2 cellular contexts compared by ENCODE assay signal in genomic region chr3:127732303-127732702, GRCh38.
TF ChIP-seq lines count a peak whose summit lies in the region.

No MANE protein-coding gene starts in this region.

TF ChIP-seq in GM23338, 12 proteins besides CTCF, POLR2A, EP300 and RAD21:
- TF ChIP-seq EZH2 (IDR thresholded peaks at IDR 0.05; ENCODE audit: low read depth, unreplicated experiment), result no peak
- TF ChIP-seq ZNF114 (CRISPR knock-in tag; IDR thresholded peaks at IDR 0.05), result no peak
- TF ChIP-seq STAT1 (IDR thresholded peaks at IDR 0.05; ENCODE audit: unreplicated experiment), result no peak
- no peak for TF ChIP-seq CREB1 (CRISPR knock-in tag; IDR thresholded peaks at IDR 0.05; ENCODE audit: low read depth)
- TF ChIP-seq ZNF331 (CRISPR knock-in tag; IDR thresholded peaks at IDR 0.05; ENCODE audit: low read depth), result no peak
- no peak for TF ChIP-seq NANOG (IDR thresholded peaks at IDR 0.05; ENCODE audit: borderline replicate concordance)
- TF ChIP-seq JUNB (IDR thresholded peaks at IDR 0.05; ENCODE audit: unreplicated experiment), result no peak
- no peak for TF ChIP-seq ETS1 (IDR thresholded peaks at IDR 0.05)
- no peak for TF ChIP-seq ZNF462 (CRISPR knock-in tag; IDR thresholded peaks at IDR 0.05)
- TF ChIP-seq POLR2AphosphoS5 (IDR thresholded peaks at IDR 0.05; ENCODE audit: low read depth), result no peak
- no peak for TF ChIP-seq EZH2phosphoT487 (IDR thresholded peaks at IDR 0.05; ENCODE audit: unreplicated experiment)
- no peak for TF ChIP-seq REST (IDR thresholded peaks at IDR 0.05; ENCODE audit: unreplicated experiment)

TF ChIP-seq in GM12878, 131 proteins besides CTCF, POLR2A, EP300 and RAD21:
- TF ChIP-seq SMC3 (IDR thresholded peaks at IDR 0.05; ENCODE audit: borderline replicate concordance, low read length) (no peak), POLR2AphosphoS5 (IDR thresholded peaks at IDR 0.05; ENCODE audit: low read length) (no peak), JUNB (IDR thresholded peaks at IDR 0.05) (no peak), NRF1 (conservative IDR thresholded peaks at IDR 0.05; ENCODE audit: low read depth, low read length) (no peak), NR2F1 (conservative IDR thresholded peaks at IDR 0.05) (no peak), SUZ12 (IDR thresholded peaks at IDR 0.05; ENCODE audit: unreplicated experiment) (no peak), NR2C2 (IDR thresholded peaks at IDR 0.05; ENCODE audit: borderline replicate concordance, control insufficient read depth, insufficient read length, low read depth) (no peak), BCLAF1 (IDR thresholded peaks at IDR 0.05) (no peak), HDAC2 (IDR thresholded peaks at IDR 0.05) (no peak)
